9 cellular contexts compared by ENCODE assay signal in genomic region chr10:92848441-92849233, GRCh38. TPM values are rescaled to one million over a fixed set of nuclear protein-coding genes. Genes with fewer than 3 reads are reported as not detected.
DNase-seq lines count a peak whose midpoint lies in the region; ATAC-seq, FAIRE-seq and TF ChIP-seq lines count a peak whose summit lies in the region.
"Had no signal": no experiment of that assay in that cellular context is flagged by ENCODE, and none has a peak within 500 bp of the region (broad histone marks: within the 10 kb centered on the region; RNA-seq: fewer than 3 reads in every experiment).

A gene with protein sequence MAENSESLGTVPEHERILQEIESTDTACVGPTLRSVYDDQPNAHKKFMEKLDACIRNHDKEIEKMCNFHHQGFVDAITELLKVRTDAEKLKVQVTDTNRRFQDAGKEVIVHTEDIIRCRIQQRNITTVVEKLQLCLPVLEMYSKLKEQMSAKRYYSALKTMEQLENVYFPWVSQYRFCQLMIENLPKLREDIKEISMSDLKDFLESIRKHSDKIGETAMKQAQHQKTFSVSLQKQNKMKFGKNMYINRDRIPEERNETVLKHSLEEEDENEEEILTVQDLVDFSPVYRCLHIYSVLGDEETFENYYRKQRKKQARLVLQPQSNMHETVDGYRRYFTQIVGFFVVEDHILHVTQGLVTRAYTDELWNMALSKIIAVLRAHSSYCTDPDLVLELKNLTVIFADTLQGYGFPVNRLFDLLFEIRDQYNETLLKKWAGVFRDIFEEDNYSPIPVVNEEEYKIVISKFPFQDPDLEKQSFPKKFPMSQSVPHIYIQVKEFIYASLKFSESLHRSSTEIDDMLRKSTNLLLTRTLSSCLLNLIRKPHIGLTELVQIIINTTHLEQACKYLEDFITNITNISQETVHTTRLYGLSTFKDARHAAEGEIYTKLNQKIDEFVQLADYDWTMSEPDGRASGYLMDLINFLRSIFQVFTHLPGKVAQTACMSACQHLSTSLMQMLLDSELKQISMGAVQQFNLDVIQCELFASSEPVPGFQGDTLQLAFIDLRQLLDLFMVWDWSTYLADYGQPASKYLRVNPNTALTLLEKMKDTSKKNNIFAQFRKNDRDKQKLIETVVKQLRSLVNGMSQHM (plus strand): TSS chr10:92848520. CDS start chr10:92848534, 14 bp downstream.

- H3K36me3 Mint-ChIP-seq in dendritic cell treated with granulocyte-macrophage colony-stimulating factor and Interleukin-4, amounts not matched to agents 40 ng/mL and 50 ng/mL, for 4 days (ENCODE audit: low read depth) = peaks cover 11% of the 10 kb centered on the region

- peak; percentile 48; the same call in 1 of the 2 replicates for TF ChIP-seq RAD21 in HepG2 (CRISPR knock-in tag; IDR thresholded peaks at IDR 0.05)

- TF ChIP-seq POLR2A in GM18951 (IDR thresholded peaks at IDR 0.05; ENCODE audit: extremely low read depth, insufficient read depth, insufficient read length) = peak; percentile 77
- TF ChIP-seq POLR2A in HepG2 (IDR thresholded peaks at IDR 0.05; ENCODE audit: insufficient read depth in 1 of 2, low read depth in 2 of 2, low read length in 2 of 2) = peak; percentile 78 to 82

- TF ChIP-seq CTCF in BE2C (IDR thresholded peaks at IDR 0.05; ENCODE audit: low read depth, low read length) = no peak
- TF ChIP-seq CTCF in HepG2 (CRISPR knock-in tag; IDR thresholded peaks at IDR 0.05) = peak; percentile 36; the same call in 1 of the 2 replicates

- WGBS in HepG2 (ENCODE audit: low lambda C conversion rate) = 0% methylated on average over 3 of the region's 103 CpGs

- H3K9ac ChIP-seq in HepG2 (ENCODE audit: insufficient read depth, low read depth, low read length) = peak within 1 kb of the TSS; percentile 83

- H3K27ac Mint-ChIP-seq in dendritic cell treated with granulocyte-macrophage colony-stimulating factor and Interleukin-4, amounts not matched to agents 40 ng/mL and 50 ng/mL, for 4 days = peak within 1 kb of the TSS; percentile 85

- POLR2A ChIA-PET in HepG2 (lab: Yijun Ruan, JAX) = interaction anchor here (0.6 to 4.2 kb wide), 11 partner anchors 9 to 275 kb away, joined by 3 to 27 read pairs (median 3); partner anchors contain the start of genes HHEX and IDE

- peak within 1 kb of the TSS; percentile 81 for H3K27ac ChIP-seq in HepG2 (ENCODE audit: extremely low read length, insufficient read depth, low read length)

- no TSS peak for BruUV-seq in HepG2 (replicated peaks; lab: Mats Ljungman, UMichigan)

- H3K27me3 ChIP-seq in BE2C (no peaks in the 10 kb centered on the region), HepG2 (ENCODE audit: control insufficient read depth in 1 of 2, insufficient read depth in 2 of 2, low read length in 2 of 2) (no peaks in the 10 kb centered on the region; a peak in 1 of 5 replicates)

- 0 out of 2 replicates have a peak, but pooled peaks cover 3% of the 10 kb centered on the region for H3K36me3 ChIP-seq in BE2C
- no peaks in the 10 kb centered on the region for H3K36me3 ChIP-seq in HepG2 (replicated peaks in 1 of 2; ENCODE audit: control insufficient read depth in 1 of 2, insufficient read depth in 2 of 2, low read length in 2 of 2)

- DNase-seq in BE2C = peak; percentile 87
- peak; percentile 41 to 88 for DNase-seq in NCI-H526 (lab: John Stamatoyannopoulos, UW)
- DNase-seq in activated CD4-positive, alpha-beta T cell treated with anti-CD3 and anti-CD28 coated beads, Interleukin-2, amount 50 U/mL, for 24 hours (ENCODE audit: low read depth in 1 of 2, low spot score in 1 of 2) = peak; percentile 70 to 75
- DNase-seq in HepG2 (ENCODE audit: low spot score) = peak; percentile 63
- peak; percentile 65 to 72 for DNase-seq in stimulated activated CD4-positive, alpha-beta T cell treated with anti-CD3 and anti-CD28 coated beads, Interleukin-2, amount 100 ng/mL, for 48 hours

- intact Hi-C loops in dendritic cell treated with granulocyte-macrophage colony-stimulating factor and Interleukin-4, amounts not matched to agents 40 ng/mL and 50 ng/mL, for 4 days (cut with micrococcal nuclease) = loop anchor here (2.0 to 10.0 kb wide), 2 partner anchors 158 to 254 kb away; partner anchors contain the start of gene KIF11
- intact Hi-C loops in HepG2 (cut with micrococcal nuclease; ENCODE audit: unreplicated experiment) = loop anchor here (5.0 kb wide), 1 partner anchor 256 kb away; the partner anchor contains the start of gene KIF11

- H3K27me3 Mint-ChIP-seq in dendritic cell treated with granulocyte-macrophage colony-stimulating factor and Interleukin-4, amounts not matched to agents 40 ng/mL and 50 ng/mL, for 4 days = no peaks in the 10 kb centered on the region

- H2AFZ ChIP-seq in HepG2 (ENCODE audit: low read length) = peak within 1 kb of the TSS; percentile 45

- H3K9me3 ChIP-seq in BE2C (no peaks in the 10 kb centered on the region), HepG2 (ENCODE audit: low read length) (no peaks in the 10 kb centered on the region)

- no peaks in the 10 kb centered on the region for H3K4me1 ChIP-seq in BE2C
- peaks cover 37% of the 10 kb centered on the region for H3K4me1 ChIP-seq in HepG2 (ENCODE audit: insufficient read depth, low read length)

- in situ Hi-C loops in GM18951 (cut with MboI; ENCODE audit: low sequenced_read_pairs, unreplicated experiment) (no loop called here), HepG2 (cut with HindIII; ENCODE audit: extremely low pct_ligation_motif_present, low pct_unique_long_range_greater_than_20kb) (no loop called here)

- H3K79me2 ChIP-seq in HepG2 (ENCODE audit: insufficient read depth, low read length) = peaks cover 22% of the 10 kb centered on the region

- ATAC-seq in HG03175 (IDR thresholded peaks at IDR 0.05; ENCODE audit: unreplicated experiment) (peak; percentile 77), HepG2 (peak; percentile 87)

- H3K9me3 Mint-ChIP-seq in dendritic cell treated with granulocyte-macrophage colony-stimulating factor and Interleukin-4, amounts not matched to agents 40 ng/mL and 50 ng/mL, for 4 days = no peaks in the 10 kb centered on the region

- H4K20me1 ChIP-seq in HepG2 (ENCODE audit: insufficient read depth, low read length) = no peaks in the 10 kb centered on the region; the same call in 1 of the 2 replicates

- peaks cover 39% of the 10 kb centered on the region for H3K4me1 Mint-ChIP-seq in dendritic cell treated with granulocyte-macrophage colony-stimulating factor and Interleukin-4, amounts not matched to agents 40 ng/mL and 50 ng/mL, for 4 days (ENCODE audit: low read depth)

- FAIRE-seq in HepG2 (lab: Jason Lieb, UNC) = no peak
- FAIRE-seq: islet of Langerhans had no signal

- no peak for TF ChIP-seq EP300 in HepG2 (IDR thresholded peaks at IDR 0.05; ENCODE audit: low read depth in 2 of 2, low read length in 2 of 2)
- TF ChIP-seq EP300 in HepG2 (CRISPR knock-in tag; IDR thresholded peaks at IDR 0.05; ENCODE audit: borderline replicate concordance) = no peak

- H3K4me3 ChIP-seq in BE2C (ENCODE audit: low read depth, low read length) = peak within 1 kb of the TSS; percentile 75
- H3K4me3 ChIP-seq in HepG2 (replicated peaks in 1 of 3; ENCODE audit: insufficient read depth in 1 of 3, low read depth in 2 of 3, low read length in 3 of 3) = peak within 1 kb of the TSS; percentile 94 to 96 (median 95)

- H3K4me3 Mint-ChIP-seq in dendritic cell treated with granulocyte-macrophage colony-stimulating factor and Interleukin-4, amounts not matched to agents 40 ng/mL and 50 ng/mL, for 4 days = peak within 1 kb of the TSS; percentile 79

- peak within 1 kb of the TSS; percentile 100 for H3K4me2 ChIP-seq in HepG2 (ENCODE audit: low read depth, low read length)

- CTCF ChIA-PET in HepG2 (lab: Yijun Ruan, JAX; ENCODE audit: low intra/inter-chr PET ratio, low total read pairs) = no interaction called here

TF ChIP-seq in HepG2, 621 proteins besides CTCF, POLR2A, EP300 and RAD21 (continues in another document):
- TF ChIP-seq ZNF670 (CRISPR knock-in tag; IDR thresholded peaks at IDR 0.05; ENCODE audit: borderline replicate concordance) (no peak), ZNF468 (CRISPR knock-in tag; IDR thresholded peaks at IDR 0.05) (no peak), ZNF674 (CRISPR knock-in tag; IDR thresholded peaks at IDR 0.05; ENCODE audit: low read depth) (no peak), ZSCAN31 (CRISPR knock-in tag; IDR thresholded peaks at IDR 0.05; ENCODE audit: low read depth) (no peak; the same call in 1 of the 2 replicates), ZNF567 (CRISPR knock-in tag; IDR thresholded peaks at IDR 0.05; ENCODE audit: borderline replicate concordance) (no peak), ZNF138 (CRISPR knock-in tag; IDR thresholded peaks at IDR 0.05; ENCODE audit: low read depth) (no peak), NFE2 (CRISPR knock-in tag; IDR thresholded peaks at IDR 0.05) (no peak), HMG20B (CRISPR knock-in tag; conservative IDR thresholded peaks at IDR 0.05) (no peak)

RNA-seq across cellular contexts. Expression of the gene that starts here (rescaled TPM):
- polyA plus RNA-seq in BE2C (2012; ENCODE audit: insufficient read depth, insufficient read length, low read depth) = 6.7 TPM
- 22.2 and 48.7 TPM in 2 replicates for total RNA-seq in HepG2 (2016; rRNA removed; fragmentation: Illumina TruSeq; extraction: Trizol)
- 7.3 and 14.2 TPM in 2 replicates for total RNA-seq in HepG2 (2016; cell fraction: cytosol; rRNA removed; fragmentation: Illumina TruSeq; extraction: Trizol; ENCODE audit: low read depth)
- total RNA-seq in HepG2 (2016; cell fraction: insoluble cytoplasmic fraction; rRNA removed; fragmentation: Illumina TruSeq; extraction: Trizol) = 17.2 and 42.9 TPM in 2 replicates
- 6.2 and 7.0 TPM in 2 replicates for total RNA-seq in HepG2 (2016; cell fraction: membrane; rRNA removed; fragmentation: Illumina TruSeq; extraction: Trizol)
- total RNA-seq in HepG2 (2016; cell fraction: nucleus; rRNA removed; fragmentation: Illumina TruSeq; extraction: Trizol) = 18.5 and 31.1 TPM in 2 replicates
- polyA plus RNA-seq in HepG2 (2011; rRNA removed) = 29.2 and 49.6 TPM in 2 replicates
- 4.3 and 6.9 TPM in 2 replicates for polyA plus RNA-seq in HepG2 (2011; cell fraction: cytosol; rRNA removed)
- 15.2 and 18.0 TPM in 2 replicates for polyA plus RNA-seq in HepG2 (2011; cell fraction: nucleus; rRNA removed)
- polyA plus RNA-seq in HepG2 (2012) = 9.3 and 16.9 TPM in 2 replicates
- 0.59 and 1.00 TPM in 2 replicates for polyA plus RNA-seq in HepG2 (2016; cell fraction: cytosol; fragmentation: Illumina TruSeq; extraction: Trizol; ENCODE audit: low read depth)
- 17.7 and 18.9 TPM in 2 replicates for polyA plus RNA-seq in HepG2 (2016; cell fraction: insoluble cytoplasmic fraction; fragmentation: Illumina TruSeq; extraction: Trizol; ENCODE audit: low read depth)
- 1.8 and 2.2 TPM in 2 replicates for polyA plus RNA-seq in HepG2 (2016; cell fraction: membrane; fragmentation: Illumina TruSeq; extraction: Trizol; ENCODE audit: low read depth)
- 10.8 and 12.2 TPM in 2 replicates for polyA plus RNA-seq in HepG2 (2016; cell fraction: nucleus; fragmentation: Illumina TruSeq; extraction: Trizol; ENCODE audit: insufficient read depth, low read depth)
- polyA minus RNA-seq in HepG2 (2011; rRNA and poly(A)+ RNA removed; ENCODE audit: low replicate concordance) = 26.0 and 75.6 TPM in 2 replicates
- polyA minus RNA-seq in HepG2 (2011; cell fraction: cytosol; rRNA and poly(A)+ RNA removed) = 18.7 and 31.6 TPM in 2 replicates
- polyA minus RNA-seq in HepG2 (2011; cell fraction: nucleus; rRNA and poly(A)+ RNA removed) = 48.2 and 49.5 TPM in 2 replicates

Comparison
In these comparisons a context has a peak if more than half of its experiments do, and no peak if none do; other contexts are left out.
1. Peak in every context shown above with its lines: DNase-seq, ATAC-seq, H3K4me3 ChIP-seq and H3K27ac ChIP-seq.